8 cellular contexts compared by ENCODE assay signal in the genomic region with DNA sequence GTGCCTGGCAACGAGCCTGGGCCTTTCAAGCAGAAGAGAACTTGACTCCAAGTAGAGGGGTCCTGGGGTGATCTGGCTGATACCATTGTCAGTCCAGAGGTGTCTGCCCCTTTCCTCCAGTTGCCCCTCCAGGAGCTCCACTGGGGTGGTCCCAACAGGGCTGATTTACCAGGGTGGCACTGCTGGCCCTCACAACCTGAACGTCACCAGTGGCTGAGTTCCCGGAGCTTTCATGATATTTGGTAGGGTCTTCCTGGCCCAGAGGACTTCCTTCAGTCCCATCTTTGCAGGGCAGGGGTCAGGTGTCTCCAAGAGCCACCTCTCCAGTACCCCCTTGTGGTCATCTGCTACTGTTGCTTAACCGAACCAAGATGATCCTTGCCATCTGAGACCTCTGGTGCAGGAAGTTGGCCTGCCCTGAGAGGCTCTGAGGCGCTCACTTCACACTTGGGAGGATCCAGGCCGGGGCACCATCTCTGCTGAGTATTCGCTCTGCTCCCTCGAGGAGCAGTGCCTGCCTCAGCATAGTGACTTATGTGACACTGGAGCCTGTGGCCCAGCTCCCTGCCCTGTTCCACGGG. TPM values are rescaled to one million over a fixed set of nuclear protein-coding genes. Genes with fewer than 3 reads are reported as not detected.
DNase-seq lines count a peak whose midpoint lies in the region; ATAC-seq and TF ChIP-seq lines count a peak whose summit lies in the region.

No MANE protein-coding gene starts in this region.

- H3K9me3 ChIP-seq in OCI-LY7 (ENCODE audit: low read length) (no peaks in the 10 kb centered on the region), right lobe of liver (no peaks in the 10 kb centered on the region)

- CTCF ChIA-PET in OCI-LY7 (lab: Charles Lee; ENCODE audit: unreplicated experiment), result no interaction called here

- 42% methylated on average over 4 of the region's 9 CpGs for WGBS in right lobe of liver (ENCODE audit: insufficient coverage, low coverage, low lambda C conversion rate, missing lambda C conversion rate)

- intact Hi-C loops in OCI-LY7 (cut with micrococcal nuclease; ENCODE audit: unreplicated experiment), result loop anchor here (5.0 kb wide), 3 partner anchors 96 to 269 kb away; a partner anchor contains a TSS
- intact Hi-C loops in right lobe of liver (cut with DNase I), result loop anchor here in 1 of 2 donors (10.0 kb wide), 1 partner anchor 62 kb away; no protein-coding TSS in a partner anchor

- H3K4me3 ChIP-seq in OCI-LY7 (ENCODE audit: low read depth, low read length, poor library complexity, severe bottlenecking) (peak overlapping the region; percentile 89), astrocyte of the cerebellum (ENCODE audit: low read depth, low read length) (no peak overlapping the region), right lobe of liver (no peak overlapping the region)

- in situ Hi-C loops in astrocyte of the cerebellum (cut with HindIII; ENCODE audit: low sequenced_read_pairs), result no loop called here

- no peak overlapping the region for H2AFZ ChIP-seq in OCI-LY7 (ENCODE audit: low read length)

- H3K36me3 ChIP-seq in OCI-LY7 (ENCODE audit: insufficient read depth, low read length) (peaks cover 63% of the 10 kb centered on the region), right lobe of liver (peaks cover 0 to 22% (median 5%) of the 10 kb centered on the region in 4 donors)

- peak overlapping the region; percentile 99 for H3K4me2 ChIP-seq in OCI-LY7 (ENCODE audit: low read length)

- H3K4me1 ChIP-seq in OCI-LY7 (ENCODE audit: insufficient read depth, low read length, poor library complexity, severe bottlenecking) (peaks cover 50% of the 10 kb centered on the region), right lobe of liver (peaks cover 0 to 18% (median 8%) of the 10 kb centered on the region in 4 donors)

- H3K27ac ChIP-seq in OCI-LY7 (ENCODE audit: low read depth, low read length, poor library complexity, severe bottlenecking) (peak overlapping the region; percentile 95), right lobe of liver (no peak overlapping the region)

- no peaks in the 10 kb centered on the region for H3K27me3 ChIP-seq in right lobe of liver

- ATAC-seq in right lobe of liver (peak; percentile 3 to 10 (median 4)), HG02840 (IDR thresholded peaks at IDR 0.05; ENCODE audit: low FRiP score, unreplicated experiment) (no peak), GM21367 (IDR thresholded peaks at IDR 0.05; ENCODE audit: unreplicated experiment) (no peak)

- H3K79me2 ChIP-seq in OCI-LY7 (ENCODE audit: insufficient read depth, low read depth, low read length), result peaks cover 30% of the 10 kb centered on the region

- POLR2A ChIA-PET in OCI-LY7 (lab: Charles Lee), result interaction anchor here (0.5 to 0.6 kb wide), 2 partner anchors 73 to 74 kb away, joined by 3 read pairs; a partner anchor contains a TSS

- peak; percentile 52 for DNase-seq in A172 (ENCODE audit: low spot score)
- peak; percentile 62 for DNase-seq in GM10266 (ENCODE audit: extremely low spot score)
- DNase-seq in OCI-LY7 (ENCODE audit: low spot score), result peak; percentile 84
- no peak for DNase-seq in astrocyte of the cerebellum (ENCODE audit: low read depth)
- no peak for DNase-seq in right lobe of liver
- DNase-seq in cerebellum (ENCODE audit: low spot score), result no peak

- no peak for TF ChIP-seq POLR2A in right lobe of liver (IDR thresholded peaks at IDR 0.05)

- TF ChIP-seq CTCF in GM10266 (IDR thresholded peaks at IDR 0.05; ENCODE audit: control insufficient read depth, insufficient read depth, low read depth, missing control alignments) (peak; percentile 45), OCI-LY7 (conservative IDR thresholded peaks at IDR 0.05; ENCODE audit: low read length) (peak; percentile 70), astrocyte of the cerebellum (IDR thresholded peaks at IDR 0.05; ENCODE audit: low read depth, low read length, missing control alignments) (peak; percentile 61), right lobe of liver (IDR thresholded peaks at IDR 0.05) (peak; percentile 28 to 33 (median 30))

- no peaks in the 10 kb centered on the region for H3K9me2 ChIP-seq in OCI-LY7 (ENCODE audit: insufficient read depth, low read length)

- BruUV-seq in OCI-LY7 (replicated peaks; lab: Mats Ljungman, UMichigan), result no TSS peak

- peaks cover 11% of the 10 kb centered on the region; the same call in 1 of the 2 replicates for H4K20me1 ChIP-seq in OCI-LY7 (ENCODE audit: insufficient read depth, low read length)

RNA-seq across cellular contexts. Expression of a gene that starts 3.5 kb away (rescaled TPM):
- total RNA-seq in A172 (2014; rRNA removed; shearing (Covaris generic)), result 43.2 and 75.7 TPM in 2 replicates
- 406 and 428 TPM in 2 replicates for total RNA-seq in OCI-LY7 (2014; rRNA removed; shearing (Covaris generic))
- 286 and 306 TPM in 2 replicates for total RNA-seq in OCI-LY7 (2022)
- total RNA-seq in right lobe of liver, result 1 to 10 TPM; 2.8 to 9.4 (median 5.2) TPM
- total RNA-seq in cerebellum, result 11.5 TPM

RNA-seq across cellular contexts. Expression of a gene that starts 45.1 kb away (rescaled TPM):
- 25.2 and 28.8 TPM in 2 replicates for total RNA-seq in A172 (2014; rRNA removed; shearing (Covaris generic))
- 31.9 and 37.2 TPM in 2 replicates for total RNA-seq in OCI-LY7 (2014; rRNA removed; shearing (Covaris generic))
- total RNA-seq in OCI-LY7 (2022) (68.0 and 80.3 TPM in 2 replicates), right lobe of liver (10 to 100 TPM in 5 of 6 experiments, 1 to 10 TPM in 1; 8.4 to 15.1 (median 13.0) TPM), cerebellum (47.6 TPM)

Comparison
In these comparisons a context has a peak if more than half of its experiments do, and no peak if none do; other contexts are left out.
1. DNase-seq: peak in A172 (single experiment), GM10266 (single experiment) and OCI-LY7 (single experiment); none in astrocyte of the cerebellum (single experiment), right lobe of liver (0 of 3) and cerebellum (single experiment).
2. ATAC-seq: peak in right lobe of liver (4 of 4); none in HG02840 (single experiment) and GM21367 (single experiment).
3. Peak in every context shown above with its lines, with median percentiles within 50 percentile points of each other: CTCF ChIP-seq.